Comparison of ENCODE assay signal across 1 cellular context in the genomic region with DNA sequence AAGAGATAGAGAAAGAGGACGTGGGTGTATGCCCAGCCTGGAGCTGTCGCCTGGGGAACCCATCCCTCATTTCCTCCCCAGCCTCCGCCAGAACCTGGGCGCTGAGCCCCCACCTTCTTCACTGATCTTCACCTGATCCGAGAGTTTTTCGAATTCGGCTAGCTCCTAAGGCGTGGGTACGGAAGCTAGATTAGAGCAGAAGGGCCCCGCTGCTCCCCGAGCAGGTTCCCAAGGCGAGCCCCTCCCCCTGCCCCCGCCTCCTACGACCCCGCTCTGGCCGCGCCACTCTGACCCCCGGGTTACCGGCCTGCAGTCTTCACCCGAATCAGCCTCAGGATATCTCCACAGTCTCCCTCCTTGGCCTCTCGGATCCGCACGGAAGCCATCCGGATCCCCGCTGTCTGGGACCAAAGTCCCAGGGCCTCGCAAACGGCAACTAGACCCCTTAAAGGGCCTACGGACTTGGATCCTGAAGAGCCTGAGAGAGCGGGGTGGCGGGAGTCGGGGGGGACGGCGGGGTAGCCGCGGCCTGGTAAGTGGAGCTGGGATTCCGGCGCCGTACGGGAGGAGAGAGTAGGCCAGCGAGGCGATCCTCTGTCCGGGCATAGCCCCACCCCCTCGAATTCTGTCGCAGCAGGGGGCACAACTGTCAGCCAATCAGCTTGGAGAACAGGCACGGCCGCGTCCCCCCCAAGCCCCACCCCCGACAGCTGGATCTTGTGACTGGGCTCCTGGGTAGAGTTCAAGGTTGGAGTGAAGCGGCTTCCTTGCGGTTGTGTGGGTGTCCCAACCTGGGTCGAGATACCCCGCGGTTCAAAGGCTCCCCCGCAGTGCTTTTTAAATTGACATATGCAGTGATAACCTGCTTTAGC.
TF ChIP-seq lines count a peak whose summit lies in the region.

A gene (minus strand): TSS at position 572 of the 872 bp plus-strand sequence. CDS start 186 bp downstream, at position 386.

TF ChIP-seq in K562, 482 proteins besides CTCF, POLR2A, EP300 and RAD21 (continued from another document and continues in another):
- TF ChIP-seq, protein P1, sequence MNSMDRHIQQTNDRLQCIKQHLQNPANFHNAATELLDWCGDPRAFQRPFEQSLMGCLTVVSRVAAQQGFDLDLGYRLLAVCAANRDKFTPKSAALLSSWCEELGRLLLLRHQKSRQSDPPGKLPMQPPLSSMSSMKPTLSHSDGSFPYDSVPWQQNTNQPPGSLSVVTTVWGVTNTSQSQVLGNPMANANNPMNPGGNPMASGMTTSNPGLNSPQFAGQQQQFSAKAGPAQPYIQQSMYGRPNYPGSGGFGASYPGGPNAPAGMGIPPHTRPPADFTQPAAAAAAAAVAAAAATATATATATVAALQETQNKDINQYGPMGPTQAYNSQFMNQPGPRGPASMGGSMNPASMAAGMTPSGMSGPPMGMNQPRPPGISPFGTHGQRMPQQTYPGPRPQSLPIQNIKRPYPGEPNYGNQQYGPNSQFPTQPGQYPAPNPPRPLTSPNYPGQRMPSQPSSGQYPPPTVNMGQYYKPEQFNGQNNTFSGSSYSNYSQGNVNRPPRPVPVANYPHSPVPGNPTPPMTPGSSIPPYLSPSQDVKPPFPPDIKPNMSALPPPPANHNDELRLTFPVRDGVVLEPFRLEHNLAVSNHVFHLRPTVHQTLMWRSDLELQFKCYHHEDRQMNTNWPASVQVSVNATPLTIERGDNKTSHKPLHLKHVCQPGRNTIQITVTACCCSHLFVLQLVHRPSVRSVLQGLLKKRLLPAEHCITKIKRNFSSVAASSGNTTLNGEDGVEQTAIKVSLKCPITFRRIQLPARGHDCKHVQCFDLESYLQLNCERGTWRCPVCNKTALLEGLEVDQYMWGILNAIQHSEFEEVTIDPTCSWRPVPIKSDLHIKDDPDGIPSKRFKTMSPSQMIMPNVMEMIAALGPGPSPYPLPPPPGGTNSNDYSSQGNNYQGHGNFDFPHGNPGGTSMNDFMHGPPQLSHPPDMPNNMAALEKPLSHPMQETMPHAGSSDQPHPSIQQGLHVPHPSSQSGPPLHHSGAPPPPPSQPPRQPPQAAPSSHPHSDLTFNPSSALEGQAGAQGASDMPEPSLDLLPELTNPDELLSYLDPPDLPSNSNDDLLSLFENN (IDR thresholded peaks at IDR 0.05; ENCODE audit: low read depth in 2 of 2, low read length in 2 of 2), result 0 out of 4 replicates have a peak, but pooled peaks of 1 of the 2 experiments have one; percentile 27
- TF ChIP-seq ARID1B (IDR thresholded peaks at IDR 0.05) (peak; percentile 51; the same call in 1 of the 2 replicates), SUPT5H (IDR thresholded peaks at IDR 0.05) (0 out of 2 replicates have a peak, but pooled peaks have one; percentile 22), EGR1 (conservative IDR thresholded peaks at IDR 0.05) (peak; percentile 95), CREM (IDR thresholded peaks at IDR 0.05; ENCODE audit: low read depth) (0 out of 2 replicates have a peak, but pooled peaks have one; percentile 27), MAFK (IDR thresholded peaks at IDR 0.05; ENCODE audit: low read length) (no peak), BHLHE40 (IDR thresholded peaks at IDR 0.05; ENCODE audit: low read length) (peak; percentile 70), MYC (IDR thresholded peaks at IDR 0.05; ENCODE audit: low read depth, low read length) (0 out of 2 replicates have a peak, but pooled peaks have one; percentile 12), MYC (CRISPR knock-in tag; IDR thresholded peaks at IDR 0.05; ENCODE audit: borderline replicate concordance, low read depth) (no peak), ZNF444 (CRISPR knock-in tag; IDR thresholded peaks at IDR 0.05) (no peak), TBL1XR1 (IDR thresholded peaks at IDR 0.05; ENCODE audit: low read length in 2 of 2) (peak in 1 of 2 experiments; percentile 63; a peak in 1 of 4 replicates), SMARCE1 (IDR thresholded peaks at IDR 0.05) (peak; percentile 43; the same call in 1 of the 2 replicates), HMGN3 (IDR thresholded peaks at IDR 0.05; ENCODE audit: borderline replicate concordance, extremely low read depth, insufficient read length, low read depth, low read length) (peak; percentile 44), PHF21A (IDR thresholded peaks at IDR 0.05; ENCODE audit: borderline replicate concordance, low read depth) (no peak), CCNT2 (IDR thresholded peaks at IDR 0.05; ENCODE audit: borderline replicate concordance, extremely low read depth, insufficient read length, low read depth, low read length) (peak; percentile 53), IRF2 (CRISPR knock-in tag; IDR thresholded peaks at IDR 0.05) (no peak), DPF2 (IDR thresholded peaks at IDR 0.05) (0 out of 2 replicates have a peak, but pooled peaks have one; percentile 38), CBFA2T2 (conservative IDR thresholded peaks at IDR 0.05) (0 out of 2 replicates have a peak, but pooled peaks have one; percentile 39), NR2C1 (IDR thresholded peaks at IDR 0.05) (no peak; the same call in 1 of the 2 replicates), NR2C1 (tag; IDR thresholded peaks at IDR 0.05) (peak; percentile 20; the same call in 1 of the 2 replicates), ATF1 (CRISPR knock-in tag; IDR thresholded peaks at IDR 0.05) (no peak), ATF1 (tag; IDR thresholded peaks at IDR 0.05) (0 out of 2 replicates have a peak, but pooled peaks have one; percentile 20), STAT5A (IDR thresholded peaks at IDR 0.05; ENCODE audit: borderline replicate concordance, low read length) (peak; percentile 24; the same call in 1 of the 2 replicates), TCF3 (CRISPR knock-in tag; IDR thresholded peaks at IDR 0.05) (peak; percentile 39; the same call in 1 of the 2 replicates), CXXC5 (CRISPR knock-in tag; IDR thresholded peaks at IDR 0.05) (peak; percentile 49), RBFOX2 (IDR thresholded peaks at IDR 0.05; ENCODE audit: low read depth, low read length) (peak; percentile 61), MEIS2 (IDR thresholded peaks at IDR 0.05; ENCODE audit: partially characterized antibody) (peak; percentile 45), DACH1 (IDR thresholded peaks at IDR 0.05; ENCODE audit: partially characterized antibody) (peak; percentile 16), CTBP1 (IDR thresholded peaks at IDR 0.05; ENCODE audit: borderline replicate concordance) (peak; percentile 30; the same call in 1 of the 2 replicates)
- TF ChIP-seq, protein P2, sequence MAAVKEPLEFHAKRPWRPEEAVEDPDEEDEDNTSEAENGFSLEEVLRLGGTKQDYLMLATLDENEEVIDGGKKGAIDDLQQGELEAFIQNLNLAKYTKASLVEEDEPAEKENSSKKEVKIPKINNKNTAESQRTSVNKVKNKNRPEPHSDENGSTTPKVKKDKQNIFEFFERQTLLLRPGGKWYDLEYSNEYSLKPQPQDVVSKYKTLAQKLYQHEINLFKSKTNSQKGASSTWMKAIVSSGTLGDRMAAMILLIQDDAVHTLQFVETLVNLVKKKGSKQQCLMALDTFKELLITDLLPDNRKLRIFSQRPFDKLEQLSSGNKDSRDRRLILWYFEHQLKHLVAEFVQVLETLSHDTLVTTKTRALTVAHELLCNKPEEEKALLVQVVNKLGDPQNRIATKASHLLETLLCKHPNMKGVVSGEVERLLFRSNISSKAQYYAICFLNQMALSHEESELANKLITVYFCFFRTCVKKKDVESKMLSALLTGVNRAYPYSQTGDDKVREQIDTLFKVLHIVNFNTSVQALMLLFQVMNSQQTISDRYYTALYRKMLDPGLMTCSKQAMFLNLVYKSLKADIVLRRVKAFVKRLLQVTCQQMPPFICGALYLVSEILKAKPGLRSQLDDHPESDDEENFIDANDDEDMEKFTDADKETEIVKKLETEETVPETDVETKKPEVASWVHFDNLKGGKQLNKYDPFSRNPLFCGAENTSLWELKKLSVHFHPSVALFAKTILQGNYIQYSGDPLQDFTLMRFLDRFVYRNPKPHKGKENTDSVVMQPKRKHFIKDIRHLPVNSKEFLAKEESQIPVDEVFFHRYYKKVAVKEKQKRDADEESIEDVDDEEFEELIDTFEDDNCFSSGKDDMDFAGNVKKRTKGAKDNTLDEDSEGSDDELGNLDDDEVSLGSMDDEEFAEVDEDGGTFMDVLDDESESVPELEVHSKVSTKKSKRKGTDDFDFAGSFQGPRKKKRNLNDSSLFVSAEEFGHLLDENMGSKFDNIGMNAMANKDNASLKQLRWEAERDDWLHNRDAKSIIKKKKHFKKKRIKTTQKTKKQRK (IDR thresholded peaks at IDR 0.05; ENCODE audit: borderline replicate concordance, low read depth, low read length), result no peak
- TF ChIP-seq, protein P3, sequence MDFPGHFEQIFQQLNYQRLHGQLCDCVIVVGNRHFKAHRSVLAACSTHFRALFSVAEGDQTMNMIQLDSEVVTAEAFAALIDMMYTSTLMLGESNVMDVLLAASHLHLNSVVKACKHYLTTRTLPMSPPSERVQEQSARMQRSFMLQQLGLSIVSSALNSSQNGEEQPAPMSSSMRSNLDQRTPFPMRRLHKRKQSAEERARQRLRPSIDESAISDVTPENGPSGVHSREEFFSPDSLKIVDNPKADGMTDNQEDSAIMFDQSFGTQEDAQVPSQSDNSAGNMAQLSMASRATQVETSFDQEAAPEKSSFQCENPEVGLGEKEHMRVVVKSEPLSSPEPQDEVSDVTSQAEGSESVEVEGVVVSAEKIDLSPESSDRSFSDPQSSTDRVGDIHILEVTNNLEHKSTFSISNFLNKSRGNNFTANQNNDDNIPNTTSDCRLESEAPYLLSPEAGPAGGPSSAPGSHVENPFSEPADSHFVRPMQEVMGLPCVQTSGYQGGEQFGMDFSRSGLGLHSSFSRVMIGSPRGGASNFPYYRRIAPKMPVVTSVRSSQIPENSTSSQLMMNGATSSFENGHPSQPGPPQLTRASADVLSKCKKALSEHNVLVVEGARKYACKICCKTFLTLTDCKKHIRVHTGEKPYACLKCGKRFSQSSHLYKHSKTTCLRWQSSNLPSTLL (IDR thresholded peaks at IDR 0.05), result 0 out of 2 replicates have a peak, but pooled peaks have one; percentile 41
- TF ChIP-seq, protein P4, sequence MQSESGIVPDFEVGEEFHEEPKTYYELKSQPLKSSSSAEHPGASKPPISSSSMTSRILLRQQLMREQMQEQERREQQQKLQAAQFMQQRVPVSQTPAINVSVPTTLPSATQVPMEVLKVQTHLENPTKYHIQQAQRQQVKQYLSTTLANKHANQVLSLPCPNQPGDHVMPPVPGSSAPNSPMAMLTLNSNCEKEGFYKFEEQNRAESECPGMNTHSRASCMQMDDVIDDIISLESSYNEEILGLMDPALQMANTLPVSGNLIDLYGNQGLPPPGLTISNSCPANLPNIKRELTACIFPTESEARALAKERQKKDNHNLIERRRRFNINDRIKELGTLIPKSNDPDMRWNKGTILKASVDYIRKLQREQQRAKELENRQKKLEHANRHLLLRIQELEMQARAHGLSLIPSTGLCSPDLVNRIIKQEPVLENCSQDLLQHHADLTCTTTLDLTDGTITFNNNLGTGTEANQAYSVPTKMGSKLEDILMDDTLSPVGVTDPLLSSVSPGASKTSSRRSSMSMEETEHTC (IDR thresholded peaks at IDR 0.05), result peak; percentile 94
- TF ChIP-seq, protein P5, sequence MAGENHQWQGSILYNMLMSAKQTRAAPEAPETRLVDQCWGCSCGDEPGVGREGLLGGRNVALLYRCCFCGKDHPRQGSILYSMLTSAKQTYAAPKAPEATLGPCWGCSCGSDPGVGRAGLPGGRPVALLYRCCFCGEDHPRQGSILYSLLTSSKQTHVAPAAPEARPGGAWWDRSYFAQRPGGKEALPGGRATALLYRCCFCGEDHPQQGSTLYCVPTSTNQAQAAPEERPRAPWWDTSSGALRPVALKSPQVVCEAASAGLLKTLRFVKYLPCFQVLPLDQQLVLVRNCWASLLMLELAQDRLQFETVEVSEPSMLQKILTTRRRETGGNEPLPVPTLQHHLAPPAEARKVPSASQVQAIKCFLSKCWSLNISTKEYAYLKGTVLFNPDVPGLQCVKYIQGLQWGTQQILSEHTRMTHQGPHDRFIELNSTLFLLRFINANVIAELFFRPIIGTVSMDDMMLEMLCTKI (IDR thresholded peaks at IDR 0.05; ENCODE audit: partially characterized antibody), result no peak
- TF ChIP-seq, protein P6, sequence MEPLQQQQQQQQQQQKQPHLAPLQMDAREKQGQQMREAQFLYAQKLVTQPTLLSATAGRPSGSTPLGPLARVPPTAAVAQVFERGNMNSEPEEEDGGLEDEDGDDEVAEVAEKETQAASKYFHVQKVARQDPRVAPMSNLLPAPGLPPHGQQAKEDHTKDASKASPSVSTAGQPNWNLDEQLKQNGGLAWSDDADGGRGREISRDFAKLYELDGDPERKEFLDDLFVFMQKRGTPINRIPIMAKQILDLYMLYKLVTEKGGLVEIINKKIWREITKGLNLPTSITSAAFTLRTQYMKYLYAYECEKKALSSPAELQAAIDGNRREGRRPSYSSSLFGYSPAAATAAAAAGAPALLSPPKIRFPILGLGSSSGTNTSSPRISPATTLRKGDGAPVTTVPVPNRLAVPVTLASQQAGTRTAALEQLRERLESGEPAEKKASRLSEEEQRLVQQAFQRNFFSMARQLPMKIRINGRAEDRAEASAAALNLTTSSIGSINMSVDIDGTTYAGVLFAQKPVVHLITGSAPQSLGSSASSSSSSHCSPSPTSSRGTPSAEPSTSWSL (CRISPR knock-in tag; IDR thresholded peaks at IDR 0.05; ENCODE audit: borderline replicate concordance), result no peak
- TF ChIP-seq, protein P7, sequence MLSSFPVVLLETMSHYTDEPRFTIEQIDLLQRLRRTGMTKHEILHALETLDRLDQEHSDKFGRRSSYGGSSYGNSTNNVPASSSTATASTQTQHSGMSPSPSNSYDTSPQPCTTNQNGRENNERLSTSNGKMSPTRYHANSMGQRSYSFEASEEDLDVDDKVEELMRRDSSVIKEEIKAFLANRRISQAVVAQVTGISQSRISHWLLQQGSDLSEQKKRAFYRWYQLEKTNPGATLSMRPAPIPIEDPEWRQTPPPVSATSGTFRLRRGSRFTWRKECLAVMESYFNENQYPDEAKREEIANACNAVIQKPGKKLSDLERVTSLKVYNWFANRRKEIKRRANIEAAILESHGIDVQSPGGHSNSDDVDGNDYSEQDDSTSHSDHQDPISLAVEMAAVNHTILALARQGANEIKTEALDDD (IDR thresholded peaks at IDR 0.05), result no peak
- TF ChIP-seq, protein P8, sequence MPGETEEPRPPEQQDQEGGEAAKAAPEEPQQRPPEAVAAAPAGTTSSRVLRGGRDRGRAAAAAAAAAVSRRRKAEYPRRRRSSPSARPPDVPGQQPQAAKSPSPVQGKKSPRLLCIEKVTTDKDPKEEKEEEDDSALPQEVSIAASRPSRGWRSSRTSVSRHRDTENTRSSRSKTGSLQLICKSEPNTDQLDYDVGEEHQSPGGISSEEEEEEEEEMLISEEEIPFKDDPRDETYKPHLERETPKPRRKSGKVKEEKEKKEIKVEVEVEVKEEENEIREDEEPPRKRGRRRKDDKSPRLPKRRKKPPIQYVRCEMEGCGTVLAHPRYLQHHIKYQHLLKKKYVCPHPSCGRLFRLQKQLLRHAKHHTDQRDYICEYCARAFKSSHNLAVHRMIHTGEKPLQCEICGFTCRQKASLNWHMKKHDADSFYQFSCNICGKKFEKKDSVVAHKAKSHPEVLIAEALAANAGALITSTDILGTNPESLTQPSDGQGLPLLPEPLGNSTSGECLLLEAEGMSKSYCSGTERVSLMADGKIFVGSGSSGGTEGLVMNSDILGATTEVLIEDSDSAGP (CRISPR knock-in tag; IDR thresholded peaks at IDR 0.05), result no peak
- TF ChIP-seq, protein P9, sequence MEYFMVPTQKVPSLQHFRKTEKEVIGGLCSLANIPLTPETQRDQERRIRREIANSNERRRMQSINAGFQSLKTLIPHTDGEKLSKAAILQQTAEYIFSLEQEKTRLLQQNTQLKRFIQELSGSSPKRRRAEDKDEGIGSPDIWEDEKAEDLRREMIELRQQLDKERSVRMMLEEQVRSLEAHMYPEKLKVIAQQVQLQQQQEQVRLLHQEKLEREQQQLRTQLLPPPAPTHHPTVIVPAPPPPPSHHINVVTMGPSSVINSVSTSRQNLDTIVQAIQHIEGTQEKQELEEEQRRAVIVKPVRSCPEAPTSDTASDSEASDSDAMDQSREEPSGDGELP (CRISPR knock-in tag; IDR thresholded peaks at IDR 0.05; ENCODE audit: borderline replicate concordance), result peak; percentile 95
